8 cellular contexts compared by ENCODE assay signal in genomic region chr19:49766007-49766937, GRCh38. TPM values are rescaled to one million over a fixed set of nuclear protein-coding genes. Genes with fewer than 3 reads are reported as not detected.
DNase-seq lines count a peak whose midpoint lies in the region; ATAC-seq and TF ChIP-seq lines count a peak whose summit lies in the region.

No MANE protein-coding gene starts in this region.

- intact Hi-C loops in CD14-positive monocyte (cut with micrococcal nuclease), result loop anchor here (2.0 to 5.0 kb wide), 5 partner anchors 41 to 125 kb away; partner anchors contain the start of genes MED25 (in 1 of the 2), PNKP (in 1 of the 2) and RRAS (in 1 of the 2)

- peaks cover 6 to 13% of the 10 kb centered on the region in 2 donors for H3K36me3 Mint-ChIP-seq in CD14-positive monocyte

- H3K4me3 Mint-ChIP-seq in CD14-positive monocyte, result peak overlapping the region; percentile 85 to 95

- H3K4me1 Mint-ChIP-seq in CD14-positive monocyte, result peaks cover 42% of the 10 kb centered on the region

- ATAC-seq in GM19395 (IDR thresholded peaks at IDR 0.05; ENCODE audit: unreplicated experiment) (peak; percentile 94), HG03558 (IDR thresholded peaks at IDR 0.05; ENCODE audit: extremely low read depth, unreplicated experiment) (peak; percentile 79), left lobe of liver (peak; percentile 82)

- TF ChIP-seq CTCF in CD14-positive monocyte (IDR thresholded peaks at IDR 0.05), result no peak

- DNase-seq in CD14-positive monocyte (ENCODE audit: low spot score) (peak; percentile 100), NCI-H748 (lab: John Stamatoyannopoulos, UW; ENCODE audit: unreplicated experiment) (peak; percentile 100), dedifferentiated amniotic fluid mesenchymal stem cell (ENCODE audit: extremely low spot score) (peak; percentile 100), left lobe of liver (ENCODE audit: low spot score) (peak; percentile 100)
- peak; percentile 97 to 98 for DNase-seq in activated CD4-positive, alpha-beta T cell treated with anti-CD3 and anti-CD28 coated beads, Interleukin-2, amount 50 U/mL, for 24 hours (ENCODE audit: low read depth in 1 of 2, low spot score in 1 of 2)
- peak; percentile 98 for DNase-seq in stimulated activated CD4-positive, alpha-beta T cell treated with anti-CD3 and anti-CD28 coated beads, Interleukin-2, amount 100 ng/mL, for 24 hours

- peak overlapping the region; percentile 95 to 99 (median 98) for H3K27ac Mint-ChIP-seq in CD14-positive monocyte

- peaks cover 1 to 2% (median 2%) of the 10 kb centered on the region in 3 donors for H3K27me3 Mint-ChIP-seq in CD14-positive monocyte (ENCODE audit: low read depth in 3 of 3)

- H3K9me3 Mint-ChIP-seq in CD14-positive monocyte, result no peaks in the 10 kb centered on the region

RNA-seq across cellular contexts. Expression of gene AP2A1, which starts 0.5 kb away (rescaled TPM):
- polyA plus RNA-seq in CD14-positive monocyte, result 10 to 100 TPM; 12.1 to 15.1 TPM
- total RNA-seq in left lobe of liver, result 52.9 TPM

RNA-seq across cellular contexts. Expression of gene TSKS, which starts 3.2 kb away (rescaled TPM):
- polyA plus RNA-seq in CD14-positive monocyte, result under 1 TPM; 0.37 to 0.51 TPM
- total RNA-seq in left lobe of liver, result 0.30 TPM

RNA-seq across cellular contexts. Expression of gene FUZ, which starts 46.8 kb away (rescaled TPM):
- polyA plus RNA-seq in CD14-positive monocyte, result 1 to 10 TPM; 5.3 TPM
- total RNA-seq in left lobe of liver, result 9.3 TPM

RNA-seq across cellular contexts. Expression of gene MED25, which starts 51.8 kb away (rescaled TPM):
- 10 to 100 TPM; 13.9 to 18.5 TPM for polyA plus RNA-seq in CD14-positive monocyte
- total RNA-seq in left lobe of liver, result 16.5 TPM

Comparison
In these comparisons a context has a peak if more than half of its experiments do, and no peak if none do; other contexts are left out.
1. Peak in every context shown above with its lines: DNase-seq and ATAC-seq.